ENCODE assay signal across 17 cellular contexts in genomic region chr5:124252094-124252750, GRCh38.
A peak's percentile ranks its signal among the peaks of the same experiment; 100 is the strongest.
DNase-seq lines count a peak whose midpoint lies in the region; ATAC-seq, FAIRE-seq and TF ChIP-seq lines count a peak whose summit lies in the region.
"Had no signal": no experiment of that assay in that cellular context is flagged by ENCODE, and none has a peak within 500 bp of the region (broad histone marks: within the 10 kb centered on the region; RNA-seq: fewer than 3 reads in every experiment).

No MANE protein-coding gene starts in this region.

- no peak overlapping the region for H3K56ac ChIP-seq in H1 (replicated peaks; ENCODE audit: insufficient read length, low read depth, low read length)

- H3K36me3 Mint-ChIP-seq in activated CD4-positive, alpha-beta T cell treated with anti-CD3 and anti-CD28 coated beads, Interleukin-2, amount 10 ng/mL, durations not matched to agents 7 days and 5 days (ENCODE audit: low read depth): no peaks in the 10 kb centered on the region
- H3K36me3 Mint-ChIP-seq: activated naive CD8-positive, alpha-beta T cell treated with anti-CD3 and anti-CD28 coated beads for 36 hours had no signal

- no peak for TF ChIP-seq EP300 in H1 (IDR thresholded peaks at IDR 0.05; ENCODE audit: borderline replicate concordance in 1 of 2, low read depth in 2 of 2, low read length in 2 of 2)

- TF ChIP-seq POLR2A in H1 (IDR thresholded peaks at IDR 0.05; ENCODE audit: control extremely low read depth in 1 of 2, low read depth in 2 of 2, low read length in 2 of 2): no peak

- H2BK20ac ChIP-seq in H1 (ENCODE audit: low read length): no peak overlapping the region

- TF ChIP-seq CTCF in H1 (IDR thresholded peaks at IDR 0.05; ENCODE audit: control extremely low read depth in 1 of 3, insufficient read depth in 1 of 3, low read depth in 1 of 3, low read length in 3 of 3): no peak

- no peak overlapping the region for H3K14ac ChIP-seq in H1 (ENCODE audit: insufficient read length)

- no peak overlapping the region for H2AK5ac ChIP-seq in H1 (ENCODE audit: low read depth, low read length)

- POLR2A ChIA-PET in H1 (lab: Charles Lee; ENCODE audit: partially characterized antibody): no interaction called here
- POLR2A ChIA-PET in activated CD4-positive, alpha-beta T cell treated with anti-CD3 and anti-CD28 coated beads, Interleukin-2, amount 10 ng/mL, durations not matched to agents 7 days and 5 days (lab: Charles Lee): no interaction called here

- WGBS in H1 (ENCODE audit: extremely low coverage in 1 of 2, insufficient coverage in 1 of 2, insufficient read length in 1 of 2, insufficient replicate concordance in 2 of 2, low coverage in 1 of 2, low lambda C conversion rate in 2 of 2, missing lambda C conversion rate in 1 of 2), 2 experiments: 86% methylated on average over 2 of the region's 2 CpGs; no CpG with 5 or more reads in 1 of the 2 experiments

- no peak for FAIRE-seq in H1 (lab: Jason Lieb, UNC)
- FAIRE-seq: A204.1 had no signal

- no peaks in the 10 kb centered on the region for H3K79me2 ChIP-seq in H1 (ENCODE audit: control insufficient read depth in 1 of 2, insufficient read depth in 2 of 2, low read length in 2 of 2)

- H3K23me2 ChIP-seq in H1 (ENCODE audit: low read depth, low read length): no peaks in the 10 kb centered on the region

- H2BK5ac ChIP-seq in H1 (ENCODE audit: low read depth, low read length): no peak overlapping the region

- no peak overlapping the region for H4K91ac ChIP-seq in H1 (replicated peaks; ENCODE audit: insufficient read length, low read length)

- no peak overlapping the region for H4K5ac ChIP-seq in H1 (ENCODE audit: insufficient read length, low read depth, low read length)

- peak overlapping the region; percentile 23; the same call in 1 of the 2 replicates for H2BK15ac ChIP-seq in H1 (ENCODE audit: low read length)

- H3K23ac ChIP-seq in H1 (ENCODE audit: insufficient read length): no peak overlapping the region

- no peak overlapping the region for H3K4me3 ChIP-seq in H1 (ENCODE audit: extremely low read depth in 1 of 4, insufficient read depth in 2 of 4, low read depth in 3 of 4, low read length in 4 of 4)
- H3K4me3 ChIP-seq: SK-N-MC, thyroid gland had no signal

- TF ChIP-seq RAD21 in H1 (IDR thresholded peaks at IDR 0.05 in 1 of 2, conservative IDR thresholded peaks at IDR 0.05 in 1 of 2; ENCODE audit: low read depth in 2 of 2, low read length in 2 of 2): no peak

- H4K20me1 ChIP-seq in H1 (replicated peaks in 1 of 2; ENCODE audit: control insufficient read depth in 1 of 2, insufficient read depth in 2 of 2, low read length in 2 of 2): no peaks in the 10 kb centered on the region

- peaks cover 0 to 4% of the 10 kb centered on the region in 2 experiments; a peak in 1 of 4 replicates for H3K9me3 ChIP-seq in H1 (ENCODE audit: insufficient read depth in 2 of 2, low read depth in 1 of 2, low read length in 1 of 2)
- H3K9me3 ChIP-seq: thyroid gland had no signal

- no peak overlapping the region for H2BK120ac ChIP-seq in H1 (replicated peaks; ENCODE audit: low read depth, low read length)

- DNase-seq in NCI-H2171 treated with DMSO at 0.1 percent for 48 hours (lab: John Stamatoyannopoulos, UW): peak; percentile 44
- no peak for DNase-seq in NCI-H2171 (lab: John Stamatoyannopoulos, UW)
- peak; percentile 9 for DNase-seq in NCI-H774 (lab: John Stamatoyannopoulos, UW)
- DNase-seq in H1 (ENCODE audit: low read depth in 1 of 2, low spot score in 2 of 2): no peak
- peak; percentile 55 for DNase-seq in pons (ENCODE audit: low spot score)
- DNase-seq in activated CD4-positive, alpha-beta T cell treated with anti-CD3 and anti-CD28 coated beads, Interleukin-2, amount 10 ng/mL, durations not matched to agents 7 days and 5 days: no peak
- DNase-seq: activated naive CD8-positive, alpha-beta T cell treated with anti-CD3 and anti-CD28 coated beads for 36 hours; cortex of kidney; HCEC 1CT; posterior cingulate gyrus; stimulated activated CD4-positive, alpha-beta T cell treated with anti-CD3 and anti-CD28 coated beads, Interleukin-15, amount 100 ng/mL, for 24 hours; thyroid gland had no signal

- H3K27ac ChIP-seq in H1 (ENCODE audit: low read depth, low read length): no peak overlapping the region
- H3K27ac ChIP-seq: SK-N-MC, thyroid gland had no signal

- H3K9ac ChIP-seq in H1 (replicated peaks in 1 of 4; ENCODE audit: extremely low read depth in 1 of 4, low read depth in 3 of 4, low read length in 3 of 4): no peak overlapping the region

- no peak overlapping the region for H3K4ac ChIP-seq in H1 (replicated peaks; ENCODE audit: insufficient read length, low read depth, low read length)

- no peak for ATAC-seq in GM21529 (IDR thresholded peaks at IDR 0.05; ENCODE audit: unreplicated experiment)
- ATAC-seq in GM18498 (IDR thresholded peaks at IDR 0.05; ENCODE audit: unreplicated experiment): no peak

- H3K9me3 Mint-ChIP-seq in activated CD4-positive, alpha-beta T cell treated with anti-CD3 and anti-CD28 coated beads, Interleukin-2, amount 10 ng/mL, durations not matched to agents 7 days and 5 days: peaks cover 3% of the 10 kb centered on the region

- no peaks in the 10 kb centered on the region for H3K27me3 ChIP-seq in H1 (replicated peaks in 1 of 4; ENCODE audit: control insufficient read depth in 3 of 4, extremely low read depth in 1 of 4, insufficient read depth in 3 of 4, low read length in 3 of 4)
- H3K27me3 ChIP-seq: thyroid gland had no signal

- no peak overlapping the region for H3K4me3 Mint-ChIP-seq in activated CD4-positive, alpha-beta T cell treated with anti-CD3 and anti-CD28 coated beads, Interleukin-2, amount 10 ng/mL, durations not matched to agents 7 days and 5 days
- H3K4me3 Mint-ChIP-seq: activated naive CD8-positive, alpha-beta T cell treated with anti-CD3 and anti-CD28 coated beads for 36 hours; memory B cell had no signal

- no peak overlapping the region for H3K18ac ChIP-seq in H1 (ENCODE audit: extremely low read depth, low read length)

- peak overlapping the region; percentile 34; the same call in 1 of the 2 replicates for H2AFZ ChIP-seq in H1 (ENCODE audit: low read length)

- no peaks in the 10 kb centered on the region; a peak in 2 of 7 replicates for H3K4me1 ChIP-seq in H1 (replicated peaks in 1 of 4; ENCODE audit: control insufficient read depth in 3 of 4, insufficient read depth in 4 of 4, low read length in 3 of 4)
- H3K4me1 ChIP-seq: thyroid gland had no signal

- no peaks in the 10 kb centered on the region for H3K79me1 ChIP-seq in H1 (ENCODE audit: low read depth, low read length)

- H3K27ac Mint-ChIP-seq in activated CD4-positive, alpha-beta T cell treated with anti-CD3 and anti-CD28 coated beads, Interleukin-2, amount 10 ng/mL, durations not matched to agents 7 days and 5 days: no peak overlapping the region
- H3K27ac Mint-ChIP-seq: activated naive CD8-positive, alpha-beta T cell treated with anti-CD3 and anti-CD28 coated beads for 36 hours; memory B cell had no signal

- H4K8ac ChIP-seq in H1 (ENCODE audit: extremely low read depth, insufficient read depth, low read length): no peak overlapping the region

- no peaks in the 10 kb centered on the region for H3K36me3 ChIP-seq in H1 (ENCODE audit: control insufficient read depth in 2 of 4, insufficient read depth in 4 of 4, low read length in 3 of 4)
- H3K36me3 ChIP-seq: thyroid gland had no signal

- no peak overlapping the region for H2BK12ac ChIP-seq in H1 (ENCODE audit: low read depth, low read length)

- CTCF ChIA-PET in H1 (lab: Charles Lee; ENCODE audit: partially characterized antibody): no interaction called here
- CTCF ChIA-PET in activated CD4-positive, alpha-beta T cell treated with anti-CD3 and anti-CD28 coated beads, Interleukin-2, amount 10 ng/mL, durations not matched to agents 7 days and 5 days (lab: Charles Lee): no interaction called here

- no peak overlapping the region for H3K4me2 ChIP-seq in H1 (ENCODE audit: insufficient read depth in 1 of 2, low read depth in 2 of 2, low read length in 2 of 2)

- no peaks in the 10 kb centered on the region for H3K4me1 Mint-ChIP-seq in activated CD4-positive, alpha-beta T cell treated with anti-CD3 and anti-CD28 coated beads, Interleukin-2, amount 10 ng/mL, durations not matched to agents 7 days and 5 days
- H3K4me1 Mint-ChIP-seq: activated naive CD8-positive, alpha-beta T cell treated with anti-CD3 and anti-CD28 coated beads for 36 hours; memory B cell had no signal

- H3K27me3 Mint-ChIP-seq in activated CD4-positive, alpha-beta T cell treated with anti-CD3 and anti-CD28 coated beads, Interleukin-2, amount 10 ng/mL, durations not matched to agents 7 days and 5 days: no peaks in the 10 kb centered on the region
- H3K27me3 Mint-ChIP-seq: activated naive CD8-positive, alpha-beta T cell treated with anti-CD3 and anti-CD28 coated beads for 36 hours; memory B cell had no signal

TF ChIP-seq in H1, 55 proteins besides CTCF, POLR2A, EP300 and RAD21 (continues in another document):
- TF ChIP-seq POLR2AphosphoS5 (IDR thresholded peaks at IDR 0.05; ENCODE audit: low read depth, low read length): no peak
- TF ChIP-seq RNF2 (IDR thresholded peaks at IDR 0.05; ENCODE audit: borderline replicate concordance, low read depth, low read length, missing control alignments, poor library complexity, severe bottlenecking): no peak
- TF ChIP-seq JUN (IDR thresholded peaks at IDR 0.05; ENCODE audit: low read depth, low read length): no peak
- no peak for TF ChIP-seq SIRT6 (IDR thresholded peaks at IDR 0.05; ENCODE audit: low read length)
- TF ChIP-seq CEBPB (IDR thresholded peaks at IDR 0.05; ENCODE audit: low read depth, low read length): no peak
- TF ChIP-seq RXRA (IDR thresholded peaks at IDR 0.05; ENCODE audit: insufficient read depth, low read depth, low read length): no peak
- no peak for TF ChIP-seq EGR1 (IDR thresholded peaks at IDR 0.05; ENCODE audit: borderline replicate concordance, low read depth, low read length)
- TF ChIP-seq CBX8 (IDR thresholded peaks at IDR 0.05; ENCODE audit: borderline replicate concordance, low read depth, low read length): no peak
- no peak for TF ChIP-seq KDM1A (IDR thresholded peaks at IDR 0.05; ENCODE audit: borderline replicate concordance, low read length)
- no peak for TF ChIP-seq ZNF274 (IDR thresholded peaks at IDR 0.05; ENCODE audit: borderline replicate concordance, extremely low read depth, low read length)
- TF ChIP-seq ASH2L (IDR thresholded peaks at IDR 0.05; ENCODE audit: low read length): no peak
- no peak for TF ChIP-seq BACH1 (IDR thresholded peaks at IDR 0.05; ENCODE audit: low read length)
- TF ChIP-seq SIN3A (conservative IDR thresholded peaks at IDR 0.05 in 1 of 2, IDR thresholded peaks at IDR 0.05 in 1 of 2; ENCODE audit: low read depth in 1 of 2, low read length in 2 of 2): no peak
- TF ChIP-seq GTF2F1 (IDR thresholded peaks at IDR 0.05; ENCODE audit: borderline replicate concordance, low read depth, low read length): no peak
- TF ChIP-seq HDAC2 (IDR thresholded peaks at IDR 0.05; ENCODE audit: borderline replicate concordance in 1 of 2, low read depth in 2 of 2, low read length in 2 of 2): no peak
- no peak for TF ChIP-seq HDAC6 (IDR thresholded peaks at IDR 0.05; ENCODE audit: low read depth, low read length)
- no peak for TF ChIP-seq SP1 (IDR thresholded peaks at IDR 0.05; ENCODE audit: low read depth, low read length)

Comparison
In these comparisons a context has a peak if more than half of its experiments do, and no peak if none do; other contexts are left out.
1. DNase-seq: peak in NCI-H2171 treated with DMSO at 0.1 percent for 48 hours (single experiment), NCI-H774 (single experiment) and pons (single experiment); none in NCI-H2171 (single experiment), H1 (0 of 2) and activated CD4-positive, alpha-beta T cell treated with anti-CD3 and anti-CD28 coated beads, Interleukin-2, amount 10 ng/mL, durations not matched to agents 7 days and 5 days (single experiment).